ENCODE assay signal across 9 cellular contexts in the genomic region with DNA sequence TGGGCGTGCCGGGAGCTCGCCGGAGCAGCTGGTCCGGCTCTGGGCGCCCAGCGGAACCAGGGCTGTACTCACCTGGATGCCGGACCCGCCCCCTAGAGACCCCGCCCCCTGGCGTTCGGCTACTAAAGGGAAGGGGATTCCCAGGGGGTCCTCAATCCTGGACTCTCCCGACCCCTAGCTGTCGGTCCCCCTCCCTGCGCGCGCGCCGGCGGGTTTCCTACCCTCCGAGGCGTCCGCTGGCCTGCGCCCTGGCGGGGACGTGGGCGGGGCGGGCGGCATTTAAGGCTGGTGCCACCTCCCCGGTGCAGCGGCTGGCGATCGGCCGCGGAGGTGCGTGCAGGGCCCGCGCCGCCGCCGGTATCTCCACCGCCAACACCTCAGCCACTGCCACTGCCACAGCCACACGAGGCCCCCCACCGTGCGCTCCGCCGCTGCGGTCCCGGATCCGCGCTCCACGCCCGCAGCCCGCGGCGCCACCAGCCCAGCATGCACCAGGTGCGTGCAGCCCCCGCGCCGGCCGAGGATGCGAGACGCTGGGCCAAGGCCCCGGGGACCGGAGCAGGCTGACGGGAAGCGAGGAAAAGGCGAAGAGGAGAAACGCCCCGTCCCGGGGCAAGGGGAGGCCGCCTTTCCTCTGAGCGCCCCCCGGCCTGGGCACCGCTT. TPM values are rescaled to one million over a fixed set of nuclear protein-coding genes. Genes with fewer than 3 reads are reported as not detected.
DNase-seq lines count a peak whose midpoint lies in the region; ATAC-seq, FAIRE-seq and TF ChIP-seq lines count a peak whose summit lies in the region.
"Had no signal": no experiment of that assay in that cellular context is flagged by ENCODE, and none has a peak within 500 bp of the region (broad histone marks: within the 10 kb centered on the region; RNA-seq: fewer than 3 reads in every experiment).

Gene ATP12A, plus strand, starts transcription at position 151 of the 663 bp plus-strand sequence. Its CDS starts 336 bp downstream, at position 487.

- no peaks in the 10 kb centered on the region for H3K9me3 ChIP-seq in heart left ventricle

- TF ChIP-seq CTCF in heart left ventricle (IDR thresholded peaks at IDR 0.05): peak in 1 of 12 donors; percentile 7

- H3K27ac ChIP-seq in heart left ventricle: no peak within 1 kb of the TSS

- H3K4me3 ChIP-seq in heart left ventricle (peak within 1 kb of the TSS in 11 of 12 donors; percentile 17 to 47 (median 34)), iPS-11a (ENCODE audit: low read depth, low read length) (peak within 1 kb of the TSS; percentile 53)

- peaks cover 29% of the 10 kb centered on the region for H3K4me1 Mint-ChIP-seq in activated T-helper 1 cell treated with anti-CD3 and anti-CD28 coated beads, Interleukin-12 subunit alpha, Interleukin-12 subunit beta, Interleukin-2, Interleukin-4 antibody, amounts not matched to agents 30 ng/mL and 10 ng/mL and 1 ng/mL, durations not matched to agents 14 hours and 24 hours and 36 hours (ENCODE audit: low read depth)

- H3K27me3 ChIP-seq in heart left ventricle: peaks cover 12 to 59% (median 32%) of the 10 kb centered on the region in 9 donors

- no peaks in the 10 kb centered on the region for H3K9me3 Mint-ChIP-seq in activated T-helper 1 cell treated with anti-CD3 and anti-CD28 coated beads, Interleukin-12 subunit alpha, Interleukin-12 subunit beta, Interleukin-2, Interleukin-4 antibody, amounts not matched to agents 30 ng/mL and 10 ng/mL and 1 ng/mL, durations not matched to agents 14 hours and 24 hours and 36 hours

- TF ChIP-seq POLR2A in heart left ventricle (IDR thresholded peaks at IDR 0.05) (no peak), H54 (IDR thresholded peaks at IDR 0.05; ENCODE audit: low read depth, low read length) (no peak)

- WGBS in heart left ventricle, 4 donors: 1 to 2% (median 2%) methylated on average over 12 to 75 of the region's 75 CpGs

- no peak within 1 kb of the TSS for H3K27ac Mint-ChIP-seq in activated T-helper 1 cell treated with anti-CD3 and anti-CD28 coated beads, Interleukin-12 subunit alpha, Interleukin-12 subunit beta, Interleukin-2, Interleukin-4 antibody, amounts not matched to agents 30 ng/mL and 10 ng/mL and 1 ng/mL, durations not matched to agents 14 hours and 24 hours and 36 hours

- H3K4me3 Mint-ChIP-seq in activated T-helper 1 cell treated with anti-CD3 and anti-CD28 coated beads, Interleukin-12 subunit alpha, Interleukin-12 subunit beta, Interleukin-2, Interleukin-4 antibody, amounts not matched to agents 30 ng/mL and 10 ng/mL and 1 ng/mL, durations not matched to agents 14 hours and 24 hours and 36 hours: peak within 1 kb of the TSS; percentile 25

- H3K27me3 Mint-ChIP-seq in activated T-helper 1 cell treated with anti-CD3 and anti-CD28 coated beads, Interleukin-12 subunit alpha, Interleukin-12 subunit beta, Interleukin-2, Interleukin-4 antibody, amounts not matched to agents 30 ng/mL and 10 ng/mL and 1 ng/mL, durations not matched to agents 14 hours and 24 hours and 36 hours (ENCODE audit: insufficient read depth): peaks cover 46% of the 10 kb centered on the region

- peaks cover 3% of the 10 kb centered on the region for H3K36me3 Mint-ChIP-seq in activated T-helper 1 cell treated with anti-CD3 and anti-CD28 coated beads, Interleukin-12 subunit alpha, Interleukin-12 subunit beta, Interleukin-2, Interleukin-4 antibody, amounts not matched to agents 30 ng/mL and 10 ng/mL and 1 ng/mL, durations not matched to agents 14 hours and 24 hours and 36 hours (ENCODE audit: low read depth)

- ATAC-seq in heart left ventricle (peak in 1 of 4 donors; percentile 14), Right ventricle myocardium inferior (no peak), GM18867 (IDR thresholded peaks at IDR 0.05; ENCODE audit: unreplicated experiment) (no peak), HG02759 (IDR thresholded peaks at IDR 0.05; ENCODE audit: unreplicated experiment) (no peak)

- H3K4me1 ChIP-seq in heart left ventricle: peaks cover 0 to 27% (median 15%) of the 10 kb centered on the region in 12 donors

- no peak for FAIRE-seq in H54 (lab: Jason Lieb, UNC)
- FAIRE-seq: G401.6 had no signal

- DNase-seq in heart left ventricle (no peak), Right ventricle myocardium inferior (ENCODE audit: missing footprints) (no peak), H54 (ENCODE audit: insufficient read length, low spot score) (no peak)
- DNase-seq in activated T-helper 1 cell treated with anti-CD3 and anti-CD28 coated beads, Interleukin-12 subunit alpha, Interleukin-12 subunit beta, Interleukin-2, Interleukin-4 antibody, amounts not matched to agents 30 ng/mL and 10 ng/mL and 1 ng/mL, durations not matched to agents 14 hours and 24 hours and 36 hours (ENCODE audit: low spot score): peak; percentile 5
- peak; percentile 18 for DNase-seq in stimulated activated CD4-positive, alpha-beta T cell treated with anti-CD3 and anti-CD28 coated beads, Interleukin-2, amount 100 ng/mL, for 4 hours (ENCODE audit: low read depth)

- H3K36me3 ChIP-seq in heart left ventricle: no peaks in the 10 kb centered on the region

- intact Hi-C loops in heart left ventricle (cut with DNase I): loop anchor here in 2 of 10 donors (5.0 to 10.0 kb wide), 2 partner anchors 47 to 294 kb away; no protein-coding TSS in a partner anchor
- intact Hi-C loops in Right ventricle myocardium inferior (cut with DNase I): no loop called here
- intact Hi-C loops in activated T-helper 1 cell treated with anti-CD3 and anti-CD28 coated beads, Interleukin-12 subunit alpha, Interleukin-12 subunit beta, Interleukin-2, Interleukin-4 antibody, amounts not matched to agents 30 ng/mL and 10 ng/mL and 1 ng/mL, durations not matched to agents 14 hours and 24 hours and 36 hours (cut with micrococcal nuclease): loop anchor here (10.0 kb wide), 1 partner anchor 406 kb away; no protein-coding TSS in a partner anchor

RNA-seq across cellular contexts. Expression of gene ATP12A, which starts in this region (rescaled TPM):
- total RNA-seq in heart left ventricle (not detected), Right ventricle myocardium inferior (not detected)
- not detected for polyA plus RNA-seq in heart left ventricle
- 0.16 and 0.20 TPM in 2 replicates for total RNA-seq in activated T-helper 1 cell treated with anti-CD3 and anti-CD28 coated beads, Interleukin-12 subunit alpha, Interleukin-12 subunit beta, Interleukin-2, Interleukin-4 antibody, amounts not matched to agents 30 ng/mL and 10 ng/mL and 1 ng/mL, durations not matched to agents 14 hours and 24 hours and 36 hours

Comparison
In these comparisons a context has a peak if more than half of its experiments do, and no peak if none do; other contexts are left out.
1. Peak in DNase-seq in activated T-helper 1 cell treated with anti-CD3 and anti-CD28 coated beads, Interleukin-12 subunit alpha, Interleukin-12 subunit beta, Interleukin-2, Interleukin-4 antibody, amounts not matched to agents 30 ng/mL and 10 ng/mL and 1 ng/mL, durations not matched to agents 14 hours and 24 hours and 36 hours; RNA of the gene not detected or under 1 TPM.